ENCODE assay signal across 35 cellular contexts in the genomic region with DNA sequence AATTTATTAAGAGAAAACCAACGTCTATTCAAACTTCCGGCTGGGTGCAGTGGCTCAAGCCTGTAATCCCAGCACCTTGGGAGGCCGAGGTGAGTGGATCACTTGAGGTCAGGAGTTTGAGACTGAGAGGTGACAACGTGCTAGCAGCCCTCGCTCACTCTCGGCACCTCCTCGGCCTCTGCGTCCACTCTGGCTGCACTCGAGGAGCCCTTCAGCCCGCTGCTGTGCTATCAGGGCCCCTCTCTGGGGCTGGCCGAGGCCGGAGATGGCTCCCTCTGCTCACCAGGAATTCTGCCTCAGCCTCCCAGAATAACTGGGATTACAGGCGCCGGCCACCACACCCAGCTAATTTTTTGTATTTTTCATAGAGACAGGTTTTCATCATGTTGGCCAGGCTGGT.
"Had no signal": no experiment of that assay in that cellular context is flagged by ENCODE, and none has a peak within 500 bp of the region (broad histone marks: within the 10 kb centered on the region; RNA-seq: fewer than 3 reads in every experiment).

No MANE protein-coding gene starts in this region.

- H3K27ac ChIP-seq: KMS-11 had no signal

- H3K9ac ChIP-seq: KMS-11 had no signal

- DNase-seq: Karpas-422, Kasumi-1, KG1, MG63, MM.1S, MV-4-11, NCI-H1048, NCI-H1092, NCI-H1092 treated with DMSO at 0.1 percent for 48 hours, NCI-H1105, NCI-H1105 treated with DMSO at 0.1 percent for 48 hours, NCI-H1417, NCI-H1417 treated with DMSO at 0.1 percent for 48 hours, NCI-H1436, NCI-H1436 treated with DMSO at 0.1 percent for 48 hours, NCI-H146, NCI-H1694, NCI-H1694 treated with DMSO at 0.1 percent for 48 hours, NCI-H187, NCI-H187 treated with DMSO at 0.1 percent for 48 hours, NCI-H1930, NCI-H2029, NCI-H2029 treated with DMSO at 0.1 percent for 48 hours, NCI-H2081, NCI-H2081 treated with DMSO at 0.1 percent for 48 hours, NCI-H2107, NCI-H2171, NCI-H2171 treated with DMSO at 0.1 percent for 48 hours, NCI-H2227 treated with DMSO at 0.1 percent for 48 hours, NCI-H226, NCI-H345, NCI-H446, NCI-H446 treated with DMSO at 0.1 percent for 48 hours, NCI-H510A had no signal

- H3K4me2 ChIP-seq: KMS-11 had no signal

- H3K4me3 ChIP-seq: MG63 had no signal

- H3K36me3 ChIP-seq: MG63 had no signal

- H3K27me3 ChIP-seq: MG63 had no signal
